8 cellular contexts compared by ENCODE assay signal in the genomic region with DNA sequence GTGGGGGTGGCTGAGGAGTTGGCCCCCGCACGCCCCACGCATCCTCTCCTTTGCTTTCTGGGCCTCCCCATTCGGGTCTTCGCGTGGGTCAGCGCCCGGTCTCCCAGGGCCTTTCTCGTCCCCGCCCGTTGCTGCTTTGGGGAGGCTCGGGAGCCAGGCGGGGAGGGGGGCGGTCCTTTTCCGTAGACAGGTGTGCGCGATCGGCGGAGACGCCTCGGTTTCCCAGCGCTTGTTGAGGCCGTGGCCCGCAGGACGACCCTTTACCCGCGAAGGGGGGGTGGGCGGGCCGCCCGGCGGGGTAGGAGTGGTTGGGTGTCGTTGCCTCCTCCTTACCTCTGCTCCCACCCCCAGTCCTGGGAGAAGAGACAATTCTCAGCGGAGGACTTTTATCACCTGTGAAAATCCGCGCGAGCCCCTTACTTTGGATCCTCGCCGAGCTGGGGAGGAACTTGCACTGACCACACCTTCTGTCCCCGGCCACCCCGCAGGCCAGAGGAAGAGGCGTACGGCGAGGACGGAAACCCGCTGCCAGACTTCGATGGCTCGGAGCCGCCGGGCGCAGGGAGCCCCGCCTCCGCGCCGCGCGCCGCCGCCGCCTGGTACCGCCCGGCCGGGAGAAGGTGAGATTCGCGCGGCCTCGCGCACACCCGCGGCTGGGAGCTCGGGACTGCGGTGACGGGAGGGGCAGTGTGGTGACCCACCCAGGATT. TPM values are rescaled to one million over a fixed set of nuclear protein-coding genes. Genes with fewer than 3 reads are reported as not detected.
DNase-seq lines count a peak whose midpoint lies in the region; ATAC-seq and TF ChIP-seq lines count a peak whose summit lies in the region.

No MANE protein-coding gene starts in this region.

- CTCF ChIA-PET in Caco-2 (lab: Charles Lee) = no interaction called here

- ATAC-seq in effector memory CD8-positive, alpha-beta T cell (replicated peaks) = peak; percentile 39
- ATAC-seq in HG03280 (IDR thresholded peaks at IDR 0.05; ENCODE audit: unreplicated experiment) (no peak), GM21367 (IDR thresholded peaks at IDR 0.05; ENCODE audit: unreplicated experiment) (no peak)

- DNase-seq in G401 (ENCODE audit: low spot score) (peak; percentile 30), NCI-H748 (lab: John Stamatoyannopoulos, UW; ENCODE audit: unreplicated experiment) (peak; percentile 96), nephron progenitor cell (peak; percentile 67), Ammon's horn (ENCODE audit: low spot score) (no peak), Caco-2 (no peak)
- no peak for DNase-seq in effector memory CD8-positive, alpha-beta T cell

- H3K36me3 Mint-ChIP-seq in effector memory CD8-positive, alpha-beta T cell (ENCODE audit: insufficient read depth) = peaks cover 2% of the 10 kb centered on the region
- H3K36me3 Mint-ChIP-seq in nephron progenitor cell (ENCODE audit: low read depth) (no peaks in the 10 kb centered on the region), Caco-2 (ENCODE audit: insufficient read depth, unreplicated experiment) (no peaks in the 10 kb centered on the region)

- H3K4me1 Mint-ChIP-seq in effector memory CD8-positive, alpha-beta T cell (ENCODE audit: low read depth in 2 of 2) = peaks cover 6 to 16% of the 10 kb centered on the region in 2 donors
- peaks cover 34% of the 10 kb centered on the region for H3K4me1 Mint-ChIP-seq in nephron progenitor cell
- no peaks in the 10 kb centered on the region for H3K4me1 Mint-ChIP-seq in Caco-2 (ENCODE audit: low read depth, unreplicated experiment)

- in situ Hi-C loops in G401 (cut with HindIII; ENCODE audit: low sequenced_read_pairs) = no loop called here

- intact Hi-C loops in Caco-2 (cut with micrococcal nuclease; ENCODE audit: unreplicated experiment) = no loop called here

- no peaks in the 10 kb centered on the region for H3K9me3 ChIP-seq in Caco-2

- no peaks in the 10 kb centered on the region for H3K36me3 ChIP-seq in Caco-2 (ENCODE audit: control insufficient read depth, insufficient read depth, low read length)

- H3K27ac Mint-ChIP-seq in effector memory CD8-positive, alpha-beta T cell = no peak overlapping the region
- H3K27ac Mint-ChIP-seq in nephron progenitor cell = no peak overlapping the region
- no peak overlapping the region for H3K27ac Mint-ChIP-seq in Caco-2 (ENCODE audit: unreplicated experiment)

- no peaks in the 10 kb centered on the region for H3K4me1 ChIP-seq in Caco-2

- H3K27me3 ChIP-seq in Caco-2 (replicated peaks; ENCODE audit: control insufficient read depth, insufficient read depth, low read length) = no peaks in the 10 kb centered on the region

- POLR2A ChIA-PET in Caco-2 (lab: Charles Lee) = no interaction called here

- peak overlapping the region; percentile 59 to 79 for H3K4me3 Mint-ChIP-seq in effector memory CD8-positive, alpha-beta T cell
- H3K4me3 Mint-ChIP-seq in nephron progenitor cell (peak overlapping the region; percentile 79), Caco-2 (ENCODE audit: unreplicated experiment) (no peak overlapping the region)

- BruUV-seq in Caco-2 (replicated peaks; lab: Mats Ljungman, UMichigan) = no TSS peak

- H3K4me3 ChIP-seq in Caco-2 (ENCODE audit: low read depth, low read length) = no peak overlapping the region

- TF ChIP-seq CTCF in nephron progenitor cell (IDR thresholded peaks at IDR 0.05) (no peak), Caco-2 (IDR thresholded peaks at IDR 0.05; ENCODE audit: insufficient read depth in 1 of 2, low read depth in 1 of 2, low read length in 1 of 2, severe bottlenecking in 1 of 2, unreplicated experiment in 1 of 2) (no peak)

- peaks cover 0 to 11% of the 10 kb centered on the region in 2 donors for H3K9me3 Mint-ChIP-seq in effector memory CD8-positive, alpha-beta T cell
- H3K9me3 Mint-ChIP-seq in nephron progenitor cell = peaks cover 7% of the 10 kb centered on the region
- no peaks in the 10 kb centered on the region for H3K9me3 Mint-ChIP-seq in Caco-2 (ENCODE audit: unreplicated experiment)

- H3K27me3 Mint-ChIP-seq in effector memory CD8-positive, alpha-beta T cell = peaks cover 71 to 85% of the 10 kb centered on the region in 2 donors
- H3K27me3 Mint-ChIP-seq in nephron progenitor cell (ENCODE audit: low read depth, poor library complexity) = peaks cover 99% of the 10 kb centered on the region
- peaks cover 15% of the 10 kb centered on the region for H3K27me3 Mint-ChIP-seq in Caco-2 (ENCODE audit: insufficient read depth, unreplicated experiment)

RNA-seq across cellular contexts. Expression of a gene that starts 2.7 kb away (rescaled TPM):
- 5.0 and 13.9 TPM in 2 replicates for total RNA-seq in G401 (2014; rRNA removed; shearing (Covaris generic))
- total RNA-seq in Caco-2 (2022) = not detected in 2 replicates

Comparison
In these comparisons a context has a peak if more than half of its experiments do, and no peak if none do; other contexts are left out.
1. DNase-seq: peak in G401 (single experiment), NCI-H748 (single experiment) and nephron progenitor cell (single experiment); none in effector memory CD8-positive, alpha-beta T cell (0 of 3), Ammon's horn (single experiment) and Caco-2 (0 of 2).